In genomic region chr5:168486136-168486879, GRCh38 we compare ENCODE assay signal across 8 cellular contexts. TPM values are rescaled to one million over a fixed set of nuclear protein-coding genes. Genes with fewer than 3 reads are reported as not detected.
DNase-seq lines count a peak whose midpoint lies in the region; ATAC-seq and TF ChIP-seq lines count a peak whose summit lies in the region.

TSS of gene RARS1 (plus strand) at chr5:168486471. CDS start at chr5:168486499, 28 bp downstream.

- H3K27me3 ChIP-seq in osteoblast (ENCODE audit: insufficient read depth, low read length) (no peaks in the 10 kb centered on the region), thoracic aorta (replicated peaks; ENCODE audit: insufficient read depth) (no peaks in the 10 kb centered on the region)

- H3K4me2 ChIP-seq in osteoblast (ENCODE audit: insufficient read depth, low read length): peak within 1 kb of the TSS; percentile 87

- peaks cover 25% of the 10 kb centered on the region for H3K36me3 Mint-ChIP-seq in activated naive CD8-positive, alpha-beta T cell treated with anti-CD3 and anti-CD28 coated beads for 36 hours
- H3K36me3 Mint-ChIP-seq in glutamatergic neuron (ENCODE audit: unreplicated experiment): no peaks in the 10 kb centered on the region

- H3K9me3 Mint-ChIP-seq in activated naive CD8-positive, alpha-beta T cell treated with anti-CD3 and anti-CD28 coated beads for 36 hours: no peaks in the 10 kb centered on the region
- no peaks in the 10 kb centered on the region for H3K9me3 Mint-ChIP-seq in glutamatergic neuron (ENCODE audit: unreplicated experiment)

- peaks cover 44% of the 10 kb centered on the region for H3K79me2 ChIP-seq in osteoblast (ENCODE audit: insufficient read depth, low read length)

- H3K27ac Mint-ChIP-seq in activated naive CD8-positive, alpha-beta T cell treated with anti-CD3 and anti-CD28 coated beads for 36 hours: peak within 1 kb of the TSS; percentile 96
- H3K27ac Mint-ChIP-seq in glutamatergic neuron (ENCODE audit: unreplicated experiment): peak within 1 kb of the TSS; percentile 93

- H3K4me1 Mint-ChIP-seq in activated naive CD8-positive, alpha-beta T cell treated with anti-CD3 and anti-CD28 coated beads for 36 hours: peaks cover 21% of the 10 kb centered on the region
- H3K4me1 Mint-ChIP-seq in glutamatergic neuron (ENCODE audit: low read depth, unreplicated experiment): peaks cover 5% of the 10 kb centered on the region

- TF ChIP-seq CTCF in GM12865 (IDR thresholded peaks at IDR 0.05; ENCODE audit: insufficient read depth, low read depth, low read length, missing control alignments): peak; percentile 98
- TF ChIP-seq CTCF in glutamatergic neuron (IDR thresholded peaks at IDR 0.05; ENCODE audit: partially characterized antibody, unreplicated experiment): peak; percentile 89
- peak; percentile 95 for TF ChIP-seq CTCF in osteoblast (IDR thresholded peaks at IDR 0.05; ENCODE audit: extremely low read depth, low read depth, low read length)
- peak; percentile 91 for TF ChIP-seq CTCF in thoracic aorta (IDR thresholded peaks at IDR 0.05)

- peaks cover 6% of the 10 kb centered on the region for H3K27me3 Mint-ChIP-seq in activated naive CD8-positive, alpha-beta T cell treated with anti-CD3 and anti-CD28 coated beads for 36 hours
- no peaks in the 10 kb centered on the region for H3K27me3 Mint-ChIP-seq in glutamatergic neuron (ENCODE audit: unreplicated experiment)

- H4K20me1 ChIP-seq in osteoblast (ENCODE audit: insufficient read depth, low read length): peaks cover 11% of the 10 kb centered on the region

- peaks cover 37% of the 10 kb centered on the region for H3K36me3 ChIP-seq in osteoblast (ENCODE audit: insufficient read depth, low read length)
- H3K36me3 ChIP-seq in thoracic aorta: peaks cover 25% of the 10 kb centered on the region

- peak within 1 kb of the TSS; percentile 99 for H3K4me3 Mint-ChIP-seq in activated naive CD8-positive, alpha-beta T cell treated with anti-CD3 and anti-CD28 coated beads for 36 hours
- peak within 1 kb of the TSS; percentile 100 for H3K4me3 Mint-ChIP-seq in glutamatergic neuron (ENCODE audit: unreplicated experiment)

- H3K4me1 ChIP-seq in osteoblast (ENCODE audit: insufficient read depth, low read length): peaks cover 10% of the 10 kb centered on the region
- peaks cover 6 to 9% of the 10 kb centered on the region in 2 donors for H3K4me1 ChIP-seq in thoracic aorta (ENCODE audit: control insufficient read depth in 1 of 2, low read depth in 2 of 2)

- DNase-seq in GM12865 (ENCODE audit: low read depth) (peak; percentile 94), NCI-H1105 (lab: John Stamatoyannopoulos, UW) (peak; percentile 71), SKM-1 treated with dmso at 0.1 percent for 144 hours (lab: John Stamatoyannopoulos, UW; ENCODE audit: unreplicated experiment) (peak; percentile 81), glutamatergic neuron (peak; percentile 97), osteoblast (ENCODE audit: insufficient read length, low spot score, missing footprints) (peak; percentile 95), thoracic aorta (ENCODE audit: low spot score) (peak; percentile 50)
- DNase-seq in activated naive CD8-positive, alpha-beta T cell treated with anti-CD3 and anti-CD28 coated beads for 36 hours: peak; percentile 90

- ATAC-seq in HG02642 (IDR thresholded peaks at IDR 0.05; ENCODE audit: poor library complexity, unreplicated experiment): peak; percentile 93
- peak; percentile 84 for ATAC-seq in thoracic aorta (ENCODE audit: insufficient number of reproducible peaks, low FRiP score, low read depth)

- peak within 1 kb of the TSS; percentile 81 for H3K27ac ChIP-seq in osteoblast (ENCODE audit: low read depth, low read length)
- H3K27ac ChIP-seq in thoracic aorta: peak within 1 kb of the TSS; percentile 61 to 66

- H2AFZ ChIP-seq in osteoblast (ENCODE audit: low read length): peak within 1 kb of the TSS; percentile 97

- H3K9me3 ChIP-seq in osteoblast (ENCODE audit: low read depth, low read length) (no peaks in the 10 kb centered on the region), thoracic aorta (no peaks in the 10 kb centered on the region)

- H3K4me3 ChIP-seq in GM12865 (ENCODE audit: low read depth, low read length): peak within 1 kb of the TSS; percentile 90
- peak within 1 kb of the TSS; percentile 94 for H3K4me3 ChIP-seq in osteoblast (ENCODE audit: insufficient read depth, low read length)
- H3K4me3 ChIP-seq in thoracic aorta: peak within 1 kb of the TSS; percentile 85

RNA-seq across cellular contexts. Expression of gene RARS1, which starts in this region (rescaled TPM):
- 100 to 1,000 TPM; 153 to 158 TPM for total RNA-seq in activated naive CD8-positive, alpha-beta T cell treated with anti-CD3 and anti-CD28 coated beads for 36 hours
- total RNA-seq in glutamatergic neuron (ENCODE audit: unreplicated experiment): 65.2 TPM
- total RNA-seq in osteoblast: 174 and 243 TPM in 2 replicates
- 10 to 100 TPM; 50.5 to 93.8 TPM for total RNA-seq in thoracic aorta

Comparison
In these comparisons a context has a peak if more than half of its experiments do, and no peak if none do; other contexts are left out.
1. Peak in every context shown above with its lines: DNase-seq, ATAC-seq, H3K4me3 ChIP-seq and H3K27ac ChIP-seq.